In genomic region chr16:27169511-27170071, GRCh38 we compare ENCODE assay signal across 8 cellular contexts. TPM values are rescaled to one million over a fixed set of nuclear protein-coding genes. Genes with fewer than 3 reads are reported as not detected.
DNase-seq lines count a peak whose midpoint lies in the region; ATAC-seq and TF ChIP-seq lines count a peak whose summit lies in the region.

No MANE protein-coding gene starts in this region.

- H3K9me3 Mint-ChIP-seq in H9: peaks cover 2 to 10% of the 10 kb centered on the region in 2 experiments; a peak in 3 of 5 replicates
- peaks cover 4% of the 10 kb centered on the region for H3K9me3 Mint-ChIP-seq in activated T-cell treated with anti-CD3 and anti-CD28 coated beads, Interleukin-2, amount 50 U/mL, for 4 hours

- no peaks in the 10 kb centered on the region for H3K23me2 ChIP-seq in H9 (ENCODE audit: insufficient read length, low read depth, low read length, poor library complexity, severe bottlenecking)

- TF ChIP-seq POLR2A in Peyer's patch (IDR thresholded peaks at IDR 0.05): no peak

- H3K27me3 ChIP-seq in H9 (ENCODE audit: insufficient read depth, low read length) (no peaks in the 10 kb centered on the region), Peyer's patch (no peaks in the 10 kb centered on the region)

- no peak overlapping the region for H2BK15ac ChIP-seq in H9 (ENCODE audit: low read depth, low read length)

- no CpG with 5 or more reads among the region's 6 CpGs for WGBS in H9 (ENCODE audit: extremely low coverage, insufficient read length, low lambda C conversion rate)

- in situ Hi-C loops in ACHN (cut with HindIII; ENCODE audit: low pct_ligation_motif_present, low pct_unique_long_range_greater_than_20kb, low sequenced_read_pairs): loop anchor here (25.0 kb wide), 1 partner anchor 218 kb away; no protein-coding TSS in a partner anchor

- no peak overlapping the region for H2AK5ac ChIP-seq in H9 (ENCODE audit: insufficient read length, low read length)

- no peak overlapping the region for H3K18ac ChIP-seq in H9 (ENCODE audit: insufficient read length, low read depth, low read length)

- H3K23ac ChIP-seq in H9 (ENCODE audit: insufficient read length, low read depth, low read length): no peak overlapping the region

- no peak overlapping the region for H2BK12ac ChIP-seq in H9 (ENCODE audit: insufficient read length, low read depth, low read length)

- no peak overlapping the region for H3K56ac ChIP-seq in H9 (ENCODE audit: insufficient read length, low read depth, low read length)

- H3K14ac ChIP-seq in H9 (ENCODE audit: insufficient read depth, low read length): no peak overlapping the region

- H3T11ph ChIP-seq in H9 (ENCODE audit: low read length): no peak overlapping the region

- no peaks in the 10 kb centered on the region for H4K20me1 ChIP-seq in H9 (ENCODE audit: control insufficient read depth, insufficient read depth, insufficient read length)

- H3K4me2 ChIP-seq in H9 (ENCODE audit: insufficient read depth, insufficient read length, low read length): no peak overlapping the region

- no peaks in the 10 kb centered on the region for H3K36me3 ChIP-seq in Peyer's patch

- H4K8ac ChIP-seq in H9 (replicated peaks; ENCODE audit: insufficient read length, low read depth, low read length): no peak overlapping the region

- no peak overlapping the region for H2AFZ ChIP-seq in H9 (ENCODE audit: low read length)

- H3K27ac ChIP-seq in H9 (ENCODE audit: insufficient read length, low read depth, low read length) (no peak overlapping the region), Peyer's patch (no peak overlapping the region)

- H3K27me3 Mint-ChIP-seq in H9 (ENCODE audit: low read depth): no peaks in the 10 kb centered on the region; the same call in 1 of the 2 replicates
- no peaks in the 10 kb centered on the region for H3K27me3 Mint-ChIP-seq in activated T-cell treated with anti-CD3 and anti-CD28 coated beads, Interleukin-2, amount 50 U/mL, for 4 hours (ENCODE audit: low read depth)

- no peaks in the 10 kb centered on the region for H3K36me3 Mint-ChIP-seq in H9 (ENCODE audit: insufficient read depth in 1 of 3, low read depth in 3 of 3)
- H3K36me3 Mint-ChIP-seq in activated T-cell treated with anti-CD3 and anti-CD28 coated beads, Interleukin-2, amount 50 U/mL, for 4 hours (ENCODE audit: insufficient read depth): no peaks in the 10 kb centered on the region

- no peak overlapping the region for H3K4ac ChIP-seq in H9 (ENCODE audit: low read depth, low read length)

- H3K9me3 ChIP-seq in H9 (ENCODE audit: control insufficient read depth, low read depth, low read length) (no peaks in the 10 kb centered on the region), Peyer's patch (no peaks in the 10 kb centered on the region)

- no peak overlapping the region for H4K5ac ChIP-seq in H9 (ENCODE audit: insufficient read length, low read depth, low read length)

- no peaks in the 10 kb centered on the region for H3K4me1 ChIP-seq in H9 (ENCODE audit: insufficient read depth, low read length)
- H3K4me1 ChIP-seq in Peyer's patch: peaks cover 0 to 11% (median 0%) of the 10 kb centered on the region in 4 donors

- H3K9ac ChIP-seq in H9 (ENCODE audit: extremely low read depth, insufficient read length, low read length): no peak overlapping the region

- TF ChIP-seq CTCF in H9 (conservative IDR thresholded peaks at IDR 0.05) (peak; percentile 19; the same call in 1 of the 3 replicates), Peyer's patch (IDR thresholded peaks at IDR 0.05) (peak in 3 of 6 experiments; percentile 18 to 49 (median 35))

- H4K91ac ChIP-seq in H9 (ENCODE audit: insufficient read length, low read depth, low read length): no peak overlapping the region

- H3K79me1 ChIP-seq in H9 (ENCODE audit: insufficient read depth, low read depth, low read length, poor library complexity, severe bottlenecking): no peaks in the 10 kb centered on the region

- H3K79me2 ChIP-seq in H9 (ENCODE audit: insufficient read depth, low read length): no peaks in the 10 kb centered on the region

- peak overlapping the region in 1 of 3 experiments; percentile 52; a peak in 1 of 7 replicates for H3K27ac Mint-ChIP-seq in H9

- DNase-seq in ACHN: peak; percentile 33
- DNase-seq in H9: peak; percentile 40
- peak in 2 of 3 donors; percentile 47 to 76 for DNase-seq in Peyer's patch
- DNase-seq in activated T-cell treated with anti-CD3 and anti-CD28 coated beads, Interleukin-2, amount 50 U/mL, for 4 hours: peak; percentile 67
- DNase-seq in iPS-NIHi11 (ENCODE audit: low spot score): peak; percentile 24
- peak; percentile 24 to 40 for DNase-seq in stimulated activated CD8-positive, alpha-beta memory T cell treated with anti-CD3 and anti-CD28 coated beads, Interleukin-4, amount 100 ng/mL, for 4 hours (ENCODE audit: low read depth in 2 of 2, low spot score in 1 of 2)

- H3K4me3 ChIP-seq in Peyer's patch: no peak overlapping the region

- no peak overlapping the region for H3K4me3 Mint-ChIP-seq in H9
- peak overlapping the region; percentile 35 for H3K4me3 Mint-ChIP-seq in activated T-cell treated with anti-CD3 and anti-CD28 coated beads, Interleukin-2, amount 50 U/mL, for 4 hours

- H2BK20ac ChIP-seq in H9 (ENCODE audit: low read depth, low read length, poor library complexity, severe bottlenecking): no peak overlapping the region

- no peak overlapping the region for H2BK120ac ChIP-seq in H9 (ENCODE audit: low read depth, low read length, poor library complexity, severe bottlenecking)

- H2BK5ac ChIP-seq in H9 (ENCODE audit: insufficient read length, low read length): no peak overlapping the region

- peak; percentile 93 to 95 for ATAC-seq in activated T-cell treated with anti-CD3 and anti-CD28 coated beads, Interleukin-2, amount 50 U/mL, for 4 hours
- no peak for ATAC-seq in GM19324 (IDR thresholded peaks at IDR 0.05; ENCODE audit: low FRiP score, unreplicated experiment)
- ATAC-seq in HG03520 (IDR thresholded peaks at IDR 0.05; ENCODE audit: unreplicated experiment): no peak

- H3K4me1 Mint-ChIP-seq in H9: no peaks in the 10 kb centered on the region
- H3K4me1 Mint-ChIP-seq in activated T-cell treated with anti-CD3 and anti-CD28 coated beads, Interleukin-2, amount 50 U/mL, for 4 hours (ENCODE audit: low read depth): peaks cover 69% of the 10 kb centered on the region

RNA-seq across cellular contexts. Expression of gene KDM8, which starts 33.7 kb away (rescaled TPM):
- total RNA-seq in H9 (2021) (15.2 and 15.5 TPM in 2 replicates), Peyer's patch (100 to 1,000 TPM in 1 of 4 donors, 10 to 100 TPM in 3; 22.3 to 130 (median 40.9) TPM)
- total RNA-seq in activated T-cell treated with anti-CD3 and anti-CD28 coated beads, Interleukin-2, amount 50 U/mL, for 4 hours: 10 to 100 TPM in 1 of 3 donors, 1 to 10 TPM in 2; 8.8 to 10.7 (median 8.9) TPM

Comparison
In these comparisons a context has a peak if more than half of its experiments do, and no peak if none do; other contexts are left out.
1. ATAC-seq: peak in activated T-cell treated with anti-CD3 and anti-CD28 coated beads, Interleukin-2, amount 50 U/mL, for 4 hours (2 of 2); none in GM19324 (single experiment) and HG03520 (single experiment).
2. Peak in every context shown above with its lines, with median percentiles within 50 percentile points of each other: DNase-seq.